ENCODE assay signal across 1 cellular context in genomic region chr19:36214388-36215275, GRCh38.
TF ChIP-seq lines count a peak whose summit lies in the region.

Gene ZNF146 (plus strand): TSS chr19:36215106. CDS start chr19:36236441, 21,335 bp downstream.
Gene ZNF565 (minus strand): TSS chr19:36214665. CDS start chr19:36201985, 12,680 bp downstream.

TF ChIP-seq in H1, 55 proteins besides CTCF, POLR2A, EP300 and RAD21 (continued from another document):
- no peak for TF ChIP-seq GABPA (IDR thresholded peaks at IDR 0.05; ENCODE audit: borderline replicate concordance, insufficient read depth, low read length)
- peak; percentile 98 for TF ChIP-seq MAX (IDR thresholded peaks at IDR 0.05)
- TF ChIP-seq TCF12 (IDR thresholded peaks at IDR 0.05; ENCODE audit: low read depth, low read length) = no peak
- TF ChIP-seq POLR2AphosphoS5 (IDR thresholded peaks at IDR 0.05; ENCODE audit: low read depth, low read length) = peak; percentile 94
- peak; percentile 71 for TF ChIP-seq TAF7 (optimal IDR thresholded peaks at IDR 0.05; ENCODE audit: borderline replicate concordance, low read depth, low read length)
- TF ChIP-seq JUN (IDR thresholded peaks at IDR 0.05; ENCODE audit: low read depth, low read length) = peak; percentile 62; the same call in 1 of the 2 replicates
- TF ChIP-seq CHD2 (IDR thresholded peaks at IDR 0.05; ENCODE audit: low read length) = 0 out of 2 replicates have a peak, but pooled peaks have one; percentile 9
- TF ChIP-seq EGR1 (IDR thresholded peaks at IDR 0.05; ENCODE audit: borderline replicate concordance, low read depth, low read length) = no peak
- TF ChIP-seq TBP (IDR thresholded peaks at IDR 0.05; ENCODE audit: low read depth, low read length) = peak; percentile 88
- no peak for TF ChIP-seq KDM1A (IDR thresholded peaks at IDR 0.05; ENCODE audit: borderline replicate concordance, low read length)
- TF ChIP-seq GTF2F1 (IDR thresholded peaks at IDR 0.05; ENCODE audit: borderline replicate concordance, low read depth, low read length) = no peak
- peak; percentile 95 for TF ChIP-seq CREB1 (IDR thresholded peaks at IDR 0.05)
